In the genomic region with DNA sequence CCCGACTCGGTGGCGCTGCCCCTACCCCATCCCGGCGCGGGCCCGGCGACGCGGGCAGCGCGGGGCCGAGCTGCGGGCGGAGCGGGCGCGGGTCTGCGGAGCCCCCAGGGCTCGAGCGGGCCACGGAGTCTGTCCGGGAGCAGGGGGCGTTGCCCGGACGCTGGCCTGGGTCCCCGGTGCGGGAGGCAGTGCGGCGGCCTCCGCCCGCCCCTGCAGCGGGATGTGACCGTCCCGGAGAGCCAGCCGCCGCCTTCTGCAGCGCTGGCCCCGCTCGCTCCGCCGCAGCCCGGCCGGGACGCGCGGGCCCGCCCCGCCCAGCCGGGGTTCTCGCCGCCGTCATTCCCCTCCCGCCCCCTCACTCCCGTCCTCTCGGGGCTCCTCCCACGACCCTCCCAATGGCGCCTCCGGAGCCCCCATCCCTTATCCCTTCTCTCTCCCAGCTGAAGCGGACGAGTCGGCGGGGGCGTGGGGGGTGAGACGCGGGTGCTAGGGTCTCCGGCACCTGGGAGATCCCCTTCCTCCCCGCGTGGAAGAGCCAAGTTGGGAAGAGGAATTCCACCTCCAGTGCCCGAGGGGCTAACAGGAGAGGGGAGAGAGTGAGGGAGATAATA, we compare ENCODE assay signal across 1 cellular context.
A peak's percentile ranks its signal among the peaks of the same experiment; 100 is the strongest.
TF ChIP-seq lines count a peak whose summit lies in the region.

A gene with protein sequence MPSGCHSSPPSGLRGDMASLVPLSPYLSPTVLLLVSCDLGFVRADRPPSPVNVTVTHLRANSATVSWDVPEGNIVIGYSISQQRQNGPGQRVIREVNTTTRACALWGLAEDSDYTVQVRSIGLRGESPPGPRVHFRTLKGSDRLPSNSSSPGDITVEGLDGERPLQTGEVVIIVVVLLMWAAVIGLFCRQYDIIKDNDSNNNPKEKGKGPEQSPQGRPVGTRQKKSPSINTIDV (minus strand): TSS at position 257 of the 611 bp plus-strand sequence. CDS start 521 bp downstream, outside the sequence.

TF ChIP-seq in HepG2, 621 proteins besides CTCF, POLR2A, EP300 and RAD21 (continued from another document and continues in another):
- TF ChIP-seq, protein P1, sequence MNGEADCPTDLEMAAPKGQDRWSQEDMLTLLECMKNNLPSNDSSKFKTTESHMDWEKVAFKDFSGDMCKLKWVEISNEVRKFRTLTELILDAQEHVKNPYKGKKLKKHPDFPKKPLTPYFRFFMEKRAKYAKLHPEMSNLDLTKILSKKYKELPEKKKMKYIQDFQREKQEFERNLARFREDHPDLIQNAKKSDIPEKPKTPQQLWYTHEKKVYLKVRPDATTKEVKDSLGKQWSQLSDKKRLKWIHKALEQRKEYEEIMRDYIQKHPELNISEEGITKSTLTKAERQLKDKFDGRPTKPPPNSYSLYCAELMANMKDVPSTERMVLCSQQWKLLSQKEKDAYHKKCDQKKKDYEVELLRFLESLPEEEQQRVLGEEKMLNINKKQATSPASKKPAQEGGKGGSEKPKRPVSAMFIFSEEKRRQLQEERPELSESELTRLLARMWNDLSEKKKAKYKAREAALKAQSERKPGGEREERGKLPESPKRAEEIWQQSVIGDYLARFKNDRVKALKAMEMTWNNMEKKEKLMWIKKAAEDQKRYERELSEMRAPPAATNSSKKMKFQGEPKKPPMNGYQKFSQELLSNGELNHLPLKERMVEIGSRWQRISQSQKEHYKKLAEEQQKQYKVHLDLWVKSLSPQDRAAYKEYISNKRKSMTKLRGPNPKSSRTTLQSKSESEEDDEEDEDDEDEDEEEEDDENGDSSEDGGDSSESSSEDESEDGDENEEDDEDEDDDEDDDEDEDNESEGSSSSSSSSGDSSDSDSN (CRISPR knock-in tag; IDR thresholded peaks at IDR 0.05), result peak; percentile 59; the same call in 1 of the 2 replicates
- TF ChIP-seq, protein P2, sequence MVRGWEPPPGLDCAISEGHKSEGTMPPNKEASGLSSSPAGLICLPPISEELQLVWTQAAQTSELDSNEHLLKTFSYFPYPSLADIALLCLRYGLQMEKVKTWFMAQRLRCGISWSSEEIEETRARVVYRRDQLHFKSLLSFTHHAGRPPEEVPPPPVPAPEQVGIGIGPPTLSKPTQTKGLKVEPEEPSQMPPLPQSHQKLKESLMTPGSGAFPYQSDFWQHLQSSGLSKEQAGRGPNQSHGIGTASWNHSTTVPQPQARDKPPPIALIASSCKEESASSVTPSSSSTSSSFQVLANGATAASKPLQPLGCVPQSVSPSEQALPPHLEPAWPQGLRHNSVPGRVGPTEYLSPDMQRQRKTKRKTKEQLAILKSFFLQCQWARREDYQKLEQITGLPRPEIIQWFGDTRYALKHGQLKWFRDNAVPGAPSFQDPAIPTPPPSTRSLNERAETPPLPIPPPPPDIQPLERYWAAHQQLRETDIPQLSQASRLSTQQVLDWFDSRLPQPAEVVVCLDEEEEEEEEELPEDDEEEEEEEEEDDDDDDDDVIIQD (CRISPR knock-in tag; IDR thresholded peaks at IDR 0.05; ENCODE audit: low read depth), result no peak
- peak; percentile 73; the same call in 1 of the 2 replicates for TF ChIP-seq ZXDC (CRISPR knock-in tag; IDR thresholded peaks at IDR 0.05)
- no peak for TF ChIP-seq ZSCAN29 (CRISPR knock-in tag; conservative IDR thresholded peaks at IDR 0.05)
- TF ChIP-seq MYNN (CRISPR knock-in tag; IDR thresholded peaks at IDR 0.05; ENCODE audit: low read depth), result no peak
- TF ChIP-seq ZFX (CRISPR knock-in tag; IDR thresholded peaks at IDR 0.05; ENCODE audit: low read depth), result peak; percentile 43; the same call in 1 of the 2 replicates
- TF ChIP-seq CHD4 (IDR thresholded peaks at IDR 0.05; ENCODE audit: borderline replicate concordance, low read length), result no peak
- TF ChIP-seq ZFY (CRISPR knock-in tag; IDR thresholded peaks at IDR 0.05), result peak; percentile 74
- TF ChIP-seq, protein P3, sequence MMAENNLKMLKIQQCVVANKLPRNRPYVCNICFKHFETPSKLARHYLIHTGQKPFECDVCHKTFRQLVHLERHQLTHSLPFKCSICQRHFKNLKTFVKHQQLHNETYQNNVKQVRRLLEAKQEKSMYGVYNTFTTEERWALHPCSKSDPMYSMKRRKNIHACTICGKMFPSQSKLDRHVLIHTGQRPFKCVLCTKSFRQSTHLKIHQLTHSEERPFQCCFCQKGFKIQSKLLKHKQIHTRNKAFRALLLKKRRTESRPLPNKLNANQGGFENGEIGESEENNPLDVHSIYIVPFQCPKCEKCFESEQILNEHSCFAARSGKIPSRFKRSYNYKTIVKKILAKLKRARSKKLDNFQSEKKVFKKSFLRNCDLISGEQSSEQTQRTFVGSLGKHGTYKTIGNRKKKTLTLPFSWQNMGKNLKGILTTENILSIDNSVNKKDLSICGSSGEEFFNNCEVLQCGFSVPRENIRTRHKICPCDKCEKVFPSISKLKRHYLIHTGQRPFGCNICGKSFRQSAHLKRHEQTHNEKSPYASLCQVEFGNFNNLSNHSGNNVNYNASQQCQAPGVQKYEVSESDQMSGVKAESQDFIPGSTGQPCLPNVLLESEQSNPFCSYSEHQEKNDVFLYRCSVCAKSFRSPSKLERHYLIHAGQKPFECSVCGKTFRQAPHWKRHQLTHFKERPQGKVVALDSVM (CRISPR knock-in tag; IDR thresholded peaks at IDR 0.05), result 0 out of 2 replicates have a peak, but pooled peaks have one; percentile 35
- TF ChIP-seq CENPT (CRISPR knock-in tag; IDR thresholded peaks at IDR 0.05; ENCODE audit: low read depth), result no peak
- 0 out of 2 replicates have a peak, but pooled peaks have one; percentile 16 for TF ChIP-seq PITX1 (CRISPR knock-in tag; IDR thresholded peaks at IDR 0.05)
- peak; percentile 59; the same call in 1 of the 2 replicates for TF ChIP-seq ZNF563 (CRISPR knock-in tag; IDR thresholded peaks at IDR 0.05)
- peak; percentile 59 for TF ChIP-seq ZNF777 (CRISPR knock-in tag; IDR thresholded peaks at IDR 0.05)
- TF ChIP-seq ZNF446 (CRISPR knock-in tag; IDR thresholded peaks at IDR 0.05), result peak; percentile 81
- TF ChIP-seq ZFP41 (CRISPR knock-in tag; IDR thresholded peaks at IDR 0.05; ENCODE audit: borderline replicate concordance), result no peak
- TF ChIP-seq ZFP1 (CRISPR knock-in tag; IDR thresholded peaks at IDR 0.05), result 0 out of 2 replicates have a peak, but pooled peaks have one; percentile 23
- TF ChIP-seq ZNF749 (CRISPR knock-in tag; IDR thresholded peaks at IDR 0.05; ENCODE audit: borderline replicate concordance), result peak; percentile 73; the same call in 1 of the 2 replicates
- TF ChIP-seq FOXC1 (CRISPR knock-in tag; IDR thresholded peaks at IDR 0.05; ENCODE audit: borderline replicate concordance), result no peak
- no peak for TF ChIP-seq NCOA2 (CRISPR knock-in tag; IDR thresholded peaks at IDR 0.05)
- no peak for TF ChIP-seq ZNF232 (CRISPR knock-in tag; IDR thresholded peaks at IDR 0.05; ENCODE audit: borderline replicate concordance)
- TF ChIP-seq ZMYM2 (CRISPR knock-in tag; IDR thresholded peaks at IDR 0.05), result no peak
- TF ChIP-seq MAZ (IDR thresholded peaks at IDR 0.05; ENCODE audit: borderline replicate concordance, low read depth, low read length), result no peak
- TF ChIP-seq MAZ (CRISPR knock-in tag; IDR thresholded peaks at IDR 0.05; ENCODE audit: low read depth), result 0 out of 2 replicates have a peak, but pooled peaks have one; percentile 46
- peak; percentile 68 for TF ChIP-seq RBFOX2 (IDR thresholded peaks at IDR 0.05; ENCODE audit: low read depth, low read length)
- no peak for TF ChIP-seq ZNF33A (CRISPR knock-in tag; IDR thresholded peaks at IDR 0.05; ENCODE audit: borderline replicate concordance)
- peak; percentile 43; the same call in 1 of the 2 replicates for TF ChIP-seq ZSCAN31 (CRISPR knock-in tag; IDR thresholded peaks at IDR 0.05; ENCODE audit: low read depth)
- TF ChIP-seq ZNF260 (CRISPR knock-in tag; IDR thresholded peaks at IDR 0.05; ENCODE audit: borderline replicate concordance, low read depth), result no peak
- TF ChIP-seq SOX6 (IDR thresholded peaks at IDR 0.05), result no peak
- TF ChIP-seq SOX6 (CRISPR knock-in tag; IDR thresholded peaks at IDR 0.05), result no peak
- peak; percentile 40; the same call in 1 of the 2 replicates for TF ChIP-seq TMF1 (CRISPR knock-in tag; IDR thresholded peaks at IDR 0.05; ENCODE audit: low read depth)
- peak; percentile 8 for TF ChIP-seq CBX1 (IDR thresholded peaks at IDR 0.05; ENCODE audit: low read depth)
- peak; percentile 16; the same call in 1 of the 2 replicates for TF ChIP-seq ZMYM4 (CRISPR knock-in tag; IDR thresholded peaks at IDR 0.05)
- TF ChIP-seq POLR2G (IDR thresholded peaks at IDR 0.05; ENCODE audit: low read depth, low read length), result peak; percentile 23
- TF ChIP-seq ZNF30 (CRISPR knock-in tag; IDR thresholded peaks at IDR 0.05), result no peak
- 0 out of 2 replicates have a peak, but pooled peaks have one; percentile 13 for TF ChIP-seq SMAD3 (CRISPR knock-in tag; IDR thresholded peaks at IDR 0.05)
- TF ChIP-seq TGIF2 (CRISPR knock-in tag; IDR thresholded peaks at IDR 0.05), result 0 out of 2 replicates have a peak, but pooled peaks have one; percentile 59
- TF ChIP-seq ZNF276 (CRISPR knock-in tag; IDR thresholded peaks at IDR 0.05; ENCODE audit: low read depth), result peak; percentile 60; the same call in 1 of the 2 replicates
- TF ChIP-seq IKZF4 (CRISPR knock-in tag; IDR thresholded peaks at IDR 0.05; ENCODE audit: borderline replicate concordance, low read depth, not compliant biosample characterization), result peak; percentile 70
- TF ChIP-seq ZNF850 (CRISPR knock-in tag; conservative IDR thresholded peaks at IDR 0.05), result no peak
- TF ChIP-seq ZNF253 (CRISPR knock-in tag; IDR thresholded peaks at IDR 0.05; ENCODE audit: borderline replicate concordance), result 0 out of 2 replicates have a peak, but pooled peaks have one; percentile 24
- peak; percentile 60; the same call in 1 of the 2 replicates for TF ChIP-seq ZNF441 (CRISPR knock-in tag; IDR thresholded peaks at IDR 0.05; ENCODE audit: borderline replicate concordance)
- TF ChIP-seq, protein P4, sequence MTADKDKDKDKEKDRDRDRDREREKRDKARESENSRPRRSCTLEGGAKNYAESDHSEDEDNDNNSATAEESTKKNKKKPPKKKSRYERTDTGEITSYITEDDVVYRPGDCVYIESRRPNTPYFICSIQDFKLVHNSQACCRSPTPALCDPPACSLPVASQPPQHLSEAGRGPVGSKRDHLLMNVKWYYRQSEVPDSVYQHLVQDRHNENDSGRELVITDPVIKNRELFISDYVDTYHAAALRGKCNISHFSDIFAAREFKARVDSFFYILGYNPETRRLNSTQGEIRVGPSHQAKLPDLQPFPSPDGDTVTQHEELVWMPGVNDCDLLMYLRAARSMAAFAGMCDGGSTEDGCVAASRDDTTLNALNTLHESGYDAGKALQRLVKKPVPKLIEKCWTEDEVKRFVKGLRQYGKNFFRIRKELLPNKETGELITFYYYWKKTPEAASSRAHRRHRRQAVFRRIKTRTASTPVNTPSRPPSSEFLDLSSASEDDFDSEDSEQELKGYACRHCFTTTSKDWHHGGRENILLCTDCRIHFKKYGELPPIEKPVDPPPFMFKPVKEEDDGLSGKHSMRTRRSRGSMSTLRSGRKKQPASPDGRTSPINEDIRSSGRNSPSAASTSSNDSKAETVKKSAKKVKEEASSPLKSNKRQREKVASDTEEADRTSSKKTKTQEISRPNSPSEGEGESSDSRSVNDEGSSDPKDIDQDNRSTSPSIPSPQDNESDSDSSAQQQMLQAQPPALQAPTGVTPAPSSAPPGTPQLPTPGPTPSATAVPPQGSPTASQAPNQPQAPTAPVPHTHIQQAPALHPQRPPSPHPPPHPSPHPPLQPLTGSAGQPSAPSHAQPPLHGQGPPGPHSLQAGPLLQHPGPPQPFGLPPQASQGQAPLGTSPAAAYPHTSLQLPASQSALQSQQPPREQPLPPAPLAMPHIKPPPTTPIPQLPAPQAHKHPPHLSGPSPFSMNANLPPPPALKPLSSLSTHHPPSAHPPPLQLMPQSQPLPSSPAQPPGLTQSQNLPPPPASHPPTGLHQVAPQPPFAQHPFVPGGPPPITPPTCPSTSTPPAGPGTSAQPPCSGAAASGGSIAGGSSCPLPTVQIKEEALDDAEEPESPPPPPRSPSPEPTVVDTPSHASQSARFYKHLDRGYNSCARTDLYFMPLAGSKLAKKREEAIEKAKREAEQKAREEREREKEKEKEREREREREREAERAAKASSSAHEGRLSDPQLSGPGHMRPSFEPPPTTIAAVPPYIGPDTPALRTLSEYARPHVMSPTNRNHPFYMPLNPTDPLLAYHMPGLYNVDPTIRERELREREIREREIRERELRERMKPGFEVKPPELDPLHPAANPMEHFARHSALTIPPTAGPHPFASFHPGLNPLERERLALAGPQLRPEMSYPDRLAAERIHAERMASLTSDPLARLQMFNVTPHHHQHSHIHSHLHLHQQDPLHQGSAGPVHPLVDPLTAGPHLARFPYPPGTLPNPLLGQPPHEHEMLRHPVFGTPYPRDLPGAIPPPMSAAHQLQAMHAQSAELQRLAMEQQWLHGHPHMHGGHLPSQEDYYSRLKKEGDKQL (CRISPR knock-in tag; IDR thresholded peaks at IDR 0.05; ENCODE audit: low read depth), result no peak
- TF ChIP-seq ZNF496 (CRISPR knock-in tag; IDR thresholded peaks at IDR 0.05; ENCODE audit: insufficient replicate concordance), result no peak
- no peak for TF ChIP-seq TEF (CRISPR knock-in tag; IDR thresholded peaks at IDR 0.05)
